ENCODE assay signal across 21 cellular contexts in the genomic region with DNA sequence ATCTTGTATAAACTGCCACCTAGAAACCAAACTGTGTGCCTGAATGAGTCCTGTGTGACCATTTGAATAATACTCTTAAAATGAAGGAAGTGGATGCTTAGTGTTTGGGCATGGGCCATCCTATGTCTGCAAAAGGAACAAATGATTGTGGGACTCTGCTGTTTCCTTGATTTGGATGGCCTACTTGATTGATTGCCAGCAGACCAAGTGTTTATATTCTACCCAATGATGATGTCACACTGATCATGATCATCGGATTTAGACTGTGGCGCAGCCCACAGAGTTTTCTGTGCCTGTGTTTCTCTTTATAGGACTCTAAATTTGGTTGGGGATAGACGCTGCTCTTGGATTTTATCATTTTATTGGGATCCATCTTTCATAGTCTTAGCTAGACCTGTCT. TPM values are rescaled to one million over a fixed set of nuclear protein-coding genes. Genes with fewer than 3 reads are reported as not detected.
"Had no signal": no experiment of that assay in that cellular context is flagged by ENCODE, and none has a peak within 500 bp of the region (broad histone marks: within the 10 kb centered on the region; RNA-seq: fewer than 3 reads in every experiment).

No MANE protein-coding gene starts in this region.

- H3K4me3 ChIP-seq: colonic mucosa, esophagus squamous epithelium, heart left ventricle, lower lobe of right lung, pancreas, sigmoid colon had no signal

- H3K27ac ChIP-seq: colonic mucosa, esophagus squamous epithelium, lower lobe of right lung, pancreas, sigmoid colon had no signal

- H3K4me3 Mint-ChIP-seq: activated naive CD4-positive, alpha-beta T cell treated with anti-CD3 and anti-CD28 coated beads for 36 hours; activated naive CD8-positive, alpha-beta T cell treated with anti-CD3 and anti-CD28 coated beads, Interleukin-2, amount 50 U/mL, for 24 hours; mesothelial cell of epicardium; stimulated activated effector memory CD8-positive, alpha-beta T cell treated with anti-CD3 and anti-CD28 coated beads, Interleukin-12 subunit alpha, Interleukin-12 subunit beta, amount 100 ng/mL, for 72 hours had no signal

- DNase-seq: activated CD4-positive, alpha-beta T cell treated with anti-CD3 and anti-CD28 coated beads, Interleukin-2, amount 50 U/mL, for 4 hours; activated CD4-positive, CD25-positive, alpha-beta regulatory T cell treated with anti-CD3 and anti-CD28 coated beads, Interleukin-2, amount 50 U/mL, for 72 hours; activated naive CD4-positive, alpha-beta T cell treated with anti-CD3 and anti-CD28 coated beads for 36 hours; activated naive CD8-positive, alpha-beta T cell treated with anti-CD3 and anti-CD28 coated beads, Interleukin-2, amount 50 U/mL, for 24 hours; activated T-cell treated with anti-CD3 and anti-CD28 coated beads for 4 hours; colonic mucosa; esophagus squamous epithelium; foreskin melanocyte; heart left ventricle; left colon; lower lobe of right lung; sigmoid colon; stimulated activated CD4-positive, alpha-beta T cell treated with anti-CD3 and anti-CD28 coated beads, Interleukin-12 subunit alpha, Interleukin-12 subunit beta, amount 100 ng/mL, for 4 hours; stimulated activated CD4-positive, alpha-beta T cell treated with anti-CD3 and anti-CD28 coated beads, Interleukin-2, amount 100 ng/mL, for 24 hours; T-helper 1 cell; T1000 had no signal

- H3K36me3 Mint-ChIP-seq: mesothelial cell of epicardium had no signal

- H3K27ac Mint-ChIP-seq: activated naive CD4-positive, alpha-beta T cell treated with anti-CD3 and anti-CD28 coated beads for 36 hours; activated naive CD8-positive, alpha-beta T cell treated with anti-CD3 and anti-CD28 coated beads, Interleukin-2, amount 50 U/mL, for 24 hours; activated T-helper 2 cell treated with anti-CD3 and anti-CD28 coated beads, Interferon-gamma antibody, Interleukin-2, Interleukin-4, amounts not matched to agents 10 μg/mL and 5 μg/mL and 100 μg/mL, durations not matched to agents 14 hours and 24 hours and 36 hours; mesothelial cell of epicardium; stimulated activated effector memory CD8-positive, alpha-beta T cell treated with anti-CD3 and anti-CD28 coated beads, Interleukin-12 subunit alpha, Interleukin-12 subunit beta, amount 100 ng/mL, for 72 hours had no signal

- H3K4me1 ChIP-seq: colonic mucosa had no signal

- FAIRE-seq: endometrium, pancreas had no signal

- H3K27me3 ChIP-seq: colonic mucosa, esophagus squamous epithelium, heart left ventricle, pancreas, sigmoid colon had no signal

- H3K9me3 ChIP-seq: colonic mucosa, esophagus squamous epithelium, heart left ventricle, lower lobe of right lung, pancreas, sigmoid colon had no signal

- H3K9me3 Mint-ChIP-seq: activated naive CD4-positive, alpha-beta T cell treated with anti-CD3 and anti-CD28 coated beads for 36 hours; activated T-helper 2 cell treated with anti-CD3 and anti-CD28 coated beads, Interferon-gamma antibody, Interleukin-2, Interleukin-4, amounts not matched to agents 10 μg/mL and 5 μg/mL and 100 μg/mL, durations not matched to agents 14 hours and 24 hours and 36 hours; mesothelial cell of epicardium; stimulated activated effector memory CD8-positive, alpha-beta T cell treated with anti-CD3 and anti-CD28 coated beads, Interleukin-12 subunit alpha, Interleukin-12 subunit beta, amount 100 ng/mL, for 72 hours had no signal

- ATAC-seq: activated naive CD8-positive, alpha-beta T cell treated with anti-CD3 and anti-CD28 coated beads, Interleukin-2, amount 50 U/mL, for 24 hours; heart left ventricle; left colon; lower lobe of right lung; pancreas; stimulated activated effector memory CD8-positive, alpha-beta T cell treated with anti-CD3 and anti-CD28 coated beads, Interleukin-12 subunit alpha, Interleukin-12 subunit beta, amount 100 ng/mL, for 72 hours had no signal

- H3K36me3 ChIP-seq: colonic mucosa, esophagus squamous epithelium, heart left ventricle, lower lobe of right lung, pancreas, sigmoid colon had no signal

RNA-seq across cellular contexts. Expression of a gene that starts 56.0 kb away (rescaled TPM):
- total RNA-seq: activated naive CD4-positive, alpha-beta T cell treated with anti-CD3 and anti-CD28 coated beads for 36 hours; activated T-helper 2 cell treated with anti-CD3 and anti-CD28 coated beads, Interferon-gamma antibody, Interleukin-2, Interleukin-4, amounts not matched to agents 10 μg/mL and 5 μg/mL and 100 μg/mL, durations not matched to agents 14 hours and 24 hours and 36 hours had no signal
- polyA plus RNA-seq: heart left ventricle had no signal
